In the genomic region with DNA sequence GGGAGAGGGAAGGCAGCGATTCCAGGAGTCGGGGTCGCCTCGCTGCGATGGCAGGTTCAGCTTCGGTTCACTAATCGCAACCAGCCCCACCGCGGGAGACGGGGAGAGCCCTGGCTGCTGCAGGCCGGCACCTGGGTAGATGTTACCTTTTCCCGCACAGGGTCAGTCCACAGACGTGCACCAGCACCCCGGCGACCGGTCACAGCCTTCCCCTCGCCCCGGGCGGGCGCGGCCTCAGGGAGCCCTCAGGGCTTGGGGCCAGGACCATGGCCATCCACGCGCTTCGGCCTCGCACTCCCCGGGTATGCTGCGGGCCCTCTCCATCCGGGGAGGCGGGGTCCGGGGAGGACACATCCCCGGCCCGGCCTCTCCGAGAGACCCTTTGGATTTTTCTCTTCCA, we compare ENCODE assay signal across 19 cellular contexts. TPM values are rescaled to one million over a fixed set of nuclear protein-coding genes. Genes with fewer than 3 reads are reported as not detected.
DNase-seq lines count a peak whose midpoint lies in the region; ATAC-seq and TF ChIP-seq lines count a peak whose summit lies in the region.
"Had no signal": no experiment of that assay in that cellular context is flagged by ENCODE, and none has a peak within 500 bp of the region (broad histone marks: within the 10 kb centered on the region; RNA-seq: fewer than 3 reads in every experiment).

No MANE protein-coding gene starts in this region.

- peaks cover 24 to 50% of the 10 kb centered on the region in 2 donors for H3K27me3 Mint-ChIP-seq in natural killer cell treated with Interleukin-12 subunit alpha and Interleukin-12 subunit beta and Interleukin-15 and Interleukin-18, amount 100 ng/mL, for 72 hours
- peaks cover 39 to 74% of the 10 kb centered on the region in 2 donors for H3K27me3 Mint-ChIP-seq in natural killer cell (ENCODE audit: low read depth in 2 of 2)

- intact Hi-C loops in natural killer cell (cut with micrococcal nuclease) = no loop called here
- intact Hi-C loops in upper lobe of right lung (cut with DNase I) = no loop called here

- H3K79me2 ChIP-seq in osteoblast (ENCODE audit: insufficient read depth, low read length) = no peaks in the 10 kb centered on the region

- H3K9me3 ChIP-seq in osteoblast (ENCODE audit: low read depth, low read length) (no peaks in the 10 kb centered on the region), upper lobe of right lung (no peaks in the 10 kb centered on the region)
- H3K9me3 ChIP-seq: Caco-2 had no signal

- H3K36me3 ChIP-seq in osteoblast (ENCODE audit: insufficient read depth, low read length) (no peaks in the 10 kb centered on the region), upper lobe of right lung (no peaks in the 10 kb centered on the region)

- ATAC-seq in natural killer cell treated with Interleukin-12 subunit alpha and Interleukin-12 subunit beta and Interleukin-15 and Interleukin-18, amount 100 ng/mL, for 72 hours = peak; percentile 24 to 40
- no peak for ATAC-seq in natural killer cell
- peak; percentile 48 for ATAC-seq in upper lobe of right lung
- no peak for ATAC-seq in GM21786 (IDR thresholded peaks at IDR 0.05; ENCODE audit: unreplicated experiment)
- ATAC-seq: activated T-helper 17 cell treated with anti-CD3 and anti-CD28 coated beads, Interleukin-2, amount 50 U/mL, for 72 hours; stimulated activated effector memory CD8-positive, alpha-beta T cell treated with anti-CD3 and anti-CD28 coated beads, Interleukin-12 subunit alpha, Interleukin-12 subunit beta, amount 100 ng/mL, for 72 hours; T-cell had no signal

- H3K4me2 ChIP-seq in osteoblast (ENCODE audit: insufficient read depth, low read length) = peak overlapping the region; percentile 66

- H3K36me3 Mint-ChIP-seq in natural killer cell treated with Interleukin-12 subunit alpha and Interleukin-12 subunit beta and Interleukin-15 and Interleukin-18, amount 100 ng/mL, for 72 hours = no peaks in the 10 kb centered on the region
- peaks cover 8% of the 10 kb centered on the region for H3K36me3 Mint-ChIP-seq in natural killer cell
- H3K36me3 Mint-ChIP-seq: stimulated activated effector memory CD8-positive, alpha-beta T cell treated with anti-CD3 and anti-CD28 coated beads, Interleukin-12 subunit alpha, Interleukin-12 subunit beta, amount 100 ng/mL, for 72 hours; T-cell had no signal

- H3K27ac ChIP-seq in osteoblast (ENCODE audit: low read depth, low read length) = no peak overlapping the region
- no peak overlapping the region for H3K27ac ChIP-seq in upper lobe of right lung
- H3K27ac ChIP-seq: skin epidermis had no signal

- H3K27me3 ChIP-seq in osteoblast (ENCODE audit: insufficient read depth, low read length) (peaks cover 30% of the 10 kb centered on the region), upper lobe of right lung (peaks cover 22% of the 10 kb centered on the region)

- H3K4me1 Mint-ChIP-seq in natural killer cell treated with Interleukin-12 subunit alpha and Interleukin-12 subunit beta and Interleukin-15 and Interleukin-18, amount 100 ng/mL, for 72 hours (ENCODE audit: low read depth in 2 of 2) = no peaks in the 10 kb centered on the region
- H3K4me1 Mint-ChIP-seq in natural killer cell = no peaks in the 10 kb centered on the region
- H3K4me1 Mint-ChIP-seq: activated T-helper 17 cell treated with anti-CD3 and anti-CD28 coated beads, Interleukin-2, amount 50 U/mL, for 72 hours; stimulated activated effector memory CD8-positive, alpha-beta T cell treated with anti-CD3 and anti-CD28 coated beads, Interleukin-12 subunit alpha, Interleukin-12 subunit beta, amount 100 ng/mL, for 72 hours had no signal

- H3K9me3 Mint-ChIP-seq in natural killer cell treated with Interleukin-12 subunit alpha and Interleukin-12 subunit beta and Interleukin-15 and Interleukin-18, amount 100 ng/mL, for 72 hours = no peaks in the 10 kb centered on the region
- H3K9me3 Mint-ChIP-seq in natural killer cell = no peaks in the 10 kb centered on the region
- H3K9me3 Mint-ChIP-seq: activated T-helper 17 cell treated with anti-CD3 and anti-CD28 coated beads, Interleukin-2, amount 50 U/mL, for 72 hours; stimulated activated effector memory CD8-positive, alpha-beta T cell treated with anti-CD3 and anti-CD28 coated beads, Interleukin-12 subunit alpha, Interleukin-12 subunit beta, amount 100 ng/mL, for 72 hours; T-cell had no signal

- no peak for TF ChIP-seq CTCF in natural killer cell (IDR thresholded peaks at IDR 0.05)
- no peak for TF ChIP-seq CTCF in epithelial cell of esophagus (IDR thresholded peaks at IDR 0.05; ENCODE audit: insufficient read depth, low read depth, low read length, missing control alignments)
- TF ChIP-seq CTCF in osteoblast (IDR thresholded peaks at IDR 0.05; ENCODE audit: extremely low read depth, low read depth, low read length) = no peak
- TF ChIP-seq CTCF in upper lobe of right lung (IDR thresholded peaks at IDR 0.05) = no peak

- H2AFZ ChIP-seq in osteoblast (ENCODE audit: low read length) = peak overlapping the region; percentile 75

- DNase-seq in natural killer cell treated with Interleukin-12 subunit alpha and Interleukin-12 subunit beta and Interleukin-15 and Interleukin-18, amount 100 ng/mL, for 72 hours (ENCODE audit: low spot score) = no peak
- no peak for DNase-seq in natural killer cell
- DNase-seq in epithelial cell of esophagus (ENCODE audit: low read depth) = no peak
- DNase-seq in osteoblast (ENCODE audit: insufficient read length, low spot score, missing footprints) = peak; percentile 62
- DNase-seq in upper lobe of right lung = peak; percentile 63
- no peak for DNase-seq in SHP77 (lab: John Stamatoyannopoulos, UW)
- no peak for DNase-seq in DMS153 (lab: John Stamatoyannopoulos, UW)
- DNase-seq: activated CD8-positive, alpha-beta memory T cell treated with anti-CD3 and anti-CD28 coated beads for 24 hours; Caco-2; NCI-H1092 treated with DMSO at 0.1 percent for 48 hours; NCI-H2171 treated with DMSO at 0.1 percent for 48 hours; NCI-H82; T-cell had no signal

- H3K4me1 ChIP-seq in osteoblast (ENCODE audit: insufficient read depth, low read length) (no peaks in the 10 kb centered on the region), upper lobe of right lung (no peaks in the 10 kb centered on the region)

- H3K4me3 ChIP-seq in epithelial cell of esophagus (ENCODE audit: low read length) (peak overlapping the region; percentile 24), osteoblast (ENCODE audit: insufficient read depth, low read length) (peak overlapping the region; percentile 42), upper lobe of right lung (peak overlapping the region; percentile 24)
- H3K4me3 ChIP-seq: skin epidermis had no signal

- H4K20me1 ChIP-seq in osteoblast (ENCODE audit: insufficient read depth, low read length) = no peaks in the 10 kb centered on the region

- no peak overlapping the region for H3K27ac Mint-ChIP-seq in natural killer cell treated with Interleukin-12 subunit alpha and Interleukin-12 subunit beta and Interleukin-15 and Interleukin-18, amount 100 ng/mL, for 72 hours
- no peak overlapping the region for H3K27ac Mint-ChIP-seq in natural killer cell
- H3K27ac Mint-ChIP-seq: activated T-helper 17 cell treated with anti-CD3 and anti-CD28 coated beads, Interleukin-2, amount 50 U/mL, for 72 hours; stimulated activated effector memory CD8-positive, alpha-beta T cell treated with anti-CD3 and anti-CD28 coated beads, Interleukin-12 subunit alpha, Interleukin-12 subunit beta, amount 100 ng/mL, for 72 hours; T-cell had no signal

- no peak overlapping the region for H3K4me3 Mint-ChIP-seq in natural killer cell treated with Interleukin-12 subunit alpha and Interleukin-12 subunit beta and Interleukin-15 and Interleukin-18, amount 100 ng/mL, for 72 hours
- H3K4me3 Mint-ChIP-seq in natural killer cell = no peak overlapping the region
- H3K4me3 Mint-ChIP-seq: activated T-helper 17 cell treated with anti-CD3 and anti-CD28 coated beads, Interleukin-2, amount 50 U/mL, for 72 hours; stimulated activated effector memory CD8-positive, alpha-beta T cell treated with anti-CD3 and anti-CD28 coated beads, Interleukin-12 subunit alpha, Interleukin-12 subunit beta, amount 100 ng/mL, for 72 hours had no signal

RNA-seq across cellular contexts. Expression of a gene that starts 26.1 kb away (rescaled TPM):
- total RNA-seq in natural killer cell treated with Interleukin-12 subunit alpha and Interleukin-12 subunit beta and Interleukin-15 and Interleukin-18, amount 100 ng/mL, for 72 hours = not detected
- total RNA-seq in natural killer cell (not detected), osteoblast (not detected in 2 replicates), upper lobe of right lung (not detected)
- total RNA-seq: activated T-helper 17 cell treated with anti-CD3 and anti-CD28 coated beads, Interleukin-2, amount 50 U/mL, for 72 hours; Caco-2; G401; liver; T-cell had no signal

RNA-seq across cellular contexts. Expression of a gene that starts 60.0 kb away (rescaled TPM):
- 10 to 100 TPM; 22.1 to 26.1 TPM for total RNA-seq in natural killer cell treated with Interleukin-12 subunit alpha and Interleukin-12 subunit beta and Interleukin-15 and Interleukin-18, amount 100 ng/mL, for 72 hours
- 10 to 100 TPM; 16.3 to 25.8 (median 20.9) TPM for total RNA-seq in natural killer cell
- 48.9 and 56.0 TPM in 2 replicates for total RNA-seq in osteoblast
- 32.9 TPM for total RNA-seq in upper lobe of right lung

Comparison
In these comparisons a context has a peak if more than half of its experiments do, and no peak if none do; other contexts are left out.
1. ATAC-seq: peak in natural killer cell treated with Interleukin-12 subunit alpha and Interleukin-12 subunit beta and Interleukin-15 and Interleukin-18, amount 100 ng/mL, for 72 hours (2 of 2) and upper lobe of right lung (single experiment); none in natural killer cell (0 of 3) and GM21786 (single experiment).
2. DNase-seq: peak in osteoblast (single experiment) and upper lobe of right lung (single experiment); none in natural killer cell treated with Interleukin-12 subunit alpha and Interleukin-12 subunit beta and Interleukin-15 and Interleukin-18, amount 100 ng/mL, for 72 hours (single experiment), natural killer cell (single experiment), epithelial cell of esophagus (single experiment), SHP77 (0 of 2) and DMS153 (single experiment).
3. Peak in every context shown above with its lines, with median percentiles within 50 percentile points of each other: H3K4me3 ChIP-seq.